In genomic region chr1:109618614-109619404, GRCh38 we compare ENCODE assay signal across 1 cellular context.
TF ChIP-seq lines count a peak whose summit lies in the region.

No MANE protein-coding gene starts in this region.

TF ChIP-seq in GM23338, 12 proteins besides CTCF, POLR2A, EP300 and RAD21 (continued from another document):
- TF ChIP-seq REST (IDR thresholded peaks at IDR 0.05; ENCODE audit: unreplicated experiment) (no peak), POLR2AphosphoS5 (IDR thresholded peaks at IDR 0.05; ENCODE audit: low read depth) (no peak), STAT1 (IDR thresholded peaks at IDR 0.05; ENCODE audit: unreplicated experiment) (no peak), CREB1 (CRISPR knock-in tag; IDR thresholded peaks at IDR 0.05; ENCODE audit: low read depth) (no peak), NANOG (IDR thresholded peaks at IDR 0.05; ENCODE audit: borderline replicate concordance) (no peak), JUNB (IDR thresholded peaks at IDR 0.05; ENCODE audit: unreplicated experiment) (no peak), ETS1 (IDR thresholded peaks at IDR 0.05) (no peak), ZNF462 (CRISPR knock-in tag; IDR thresholded peaks at IDR 0.05) (no peak), ZNF114 (CRISPR knock-in tag; IDR thresholded peaks at IDR 0.05) (no peak)
